11 cellular contexts compared by ENCODE assay signal in the genomic region with DNA sequence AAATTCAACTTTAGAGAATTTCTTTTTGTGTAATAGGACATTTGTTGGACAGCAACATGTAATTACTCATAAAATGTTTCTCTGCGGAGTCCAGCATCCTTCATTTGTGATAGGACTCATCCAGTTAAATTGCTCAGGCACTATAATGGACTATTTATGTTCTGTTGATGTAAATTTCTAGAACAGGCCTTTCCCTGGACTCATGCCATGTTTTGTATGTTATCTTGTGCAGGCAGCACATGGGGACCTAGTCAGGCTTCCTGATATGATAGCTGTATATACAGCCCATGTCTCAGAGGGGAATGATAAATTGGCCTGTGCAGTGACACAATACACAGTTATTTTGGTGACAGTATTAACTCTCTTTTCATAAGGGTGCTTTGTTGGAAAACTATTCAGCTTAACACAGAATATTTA. TPM values are rescaled to one million over a fixed set of nuclear protein-coding genes. Genes with fewer than 3 reads are reported as not detected.
DNase-seq lines count a peak whose midpoint lies in the region; ATAC-seq, FAIRE-seq and TF ChIP-seq lines count a peak whose summit lies in the region.
"Had no signal": no experiment of that assay in that cellular context is flagged by ENCODE, and none has a peak within 500 bp of the region (broad histone marks: within the 10 kb centered on the region; RNA-seq: fewer than 3 reads in every experiment).

No MANE protein-coding gene starts in this region.

- DNase-seq in COR-L47 (lab: John Stamatoyannopoulos, UW) (peak; percentile 25), NCI-H226 (peak; percentile 36), endodermal cell (no peak), pancreas (no peak), glomerular visceral epithelial cell (ENCODE audit: extremely low spot score) (no peak), T-helper 2 cell (no peak), mesenteric fat pad (ENCODE audit: low spot score) (no peak)
- DNase-seq: islet precursor cell, NCI-H510A treated with DMSO at 0.1 percent for 48 hours had no signal

- H3K4me3 ChIP-seq in endodermal cell (ENCODE audit: low read length) (no peak overlapping the region), pancreas (no peak overlapping the region)

- no peaks in the 10 kb centered on the region for H3K9me3 Mint-ChIP-seq in endodermal cell

- no peaks in the 10 kb centered on the region for H3K36me3 Mint-ChIP-seq in endodermal cell (ENCODE audit: low read depth)

- H3K36me3 ChIP-seq in endodermal cell (ENCODE audit: control insufficient read depth, insufficient read depth, low read length) (no peaks in the 10 kb centered on the region), pancreas (no peaks in the 10 kb centered on the region)

- no peak overlapping the region for H3K9ac ChIP-seq in endodermal cell (ENCODE audit: extremely low read depth, low read length, poor library complexity, severe bottlenecking)

- TF ChIP-seq CTCF in endodermal cell (conservative IDR thresholded peaks at IDR 0.05) (no peak), pancreas (IDR thresholded peaks at IDR 0.05) (no peak)

- FAIRE-seq in pancreas (lab: Jason Lieb, UNC) = no peak
- FAIRE-seq: bronchial epithelial cell had no signal

- intact Hi-C loops in pancreas (cut with DNase I) = no loop called here

- WGBS in endodermal cell (ENCODE audit: insufficient coverage in 1 of 2, insufficient read length in 1 of 2), 2 experiments = 89 to 100% methylated on average over 1 of the region's 1 CpG
- 89 to 91% methylated on average over 1 of the region's 1 CpG for WGBS in pancreas, 2 donors

- H3K27me3 ChIP-seq in endodermal cell (ENCODE audit: control insufficient read depth, insufficient read depth, low read length, poor library complexity, severe bottlenecking) (peaks cover 4% of the 10 kb centered on the region), pancreas (no peaks in the 10 kb centered on the region)

- peaks cover 4% of the 10 kb centered on the region for H3K27me3 Mint-ChIP-seq in endodermal cell (ENCODE audit: insufficient read depth)

- H3K4me1 ChIP-seq in endodermal cell (ENCODE audit: control insufficient read depth, insufficient read depth, low read length) (no peaks in the 10 kb centered on the region), pancreas (peaks cover 19 to 59% (median 54%) of the 10 kb centered on the region in 3 donors)

- H3K27ac Mint-ChIP-seq in endodermal cell = no peak overlapping the region

- no peak overlapping the region for H3K4me3 Mint-ChIP-seq in endodermal cell

- H3K27ac ChIP-seq in endodermal cell (ENCODE audit: low read depth, low read length) (peak overlapping the region; percentile 7), pancreas (no peak overlapping the region)

- peaks cover 4% of the 10 kb centered on the region for H3K4me1 Mint-ChIP-seq in endodermal cell

- H3K9me3 ChIP-seq in endodermal cell (ENCODE audit: control insufficient read depth, low read length) (no peaks in the 10 kb centered on the region), pancreas (no peaks in the 10 kb centered on the region)

- ATAC-seq in pancreas (peak in 3 of 4 donors; percentile 47 to 54 (median 47)), GM19324 (IDR thresholded peaks at IDR 0.05; ENCODE audit: low FRiP score, unreplicated experiment) (no peak)

RNA-seq across cellular contexts. Expression of a gene that starts 51.5 kb away (rescaled TPM):
- total RNA-seq in endodermal cell (1 to 10 TPM; 1.3 to 4.9 TPM), pancreas (10 to 100 TPM; 30.5 to 73.2 (median 49.2) TPM), mesenteric fat pad (284 TPM)
- 15.2 TPM for polyA plus RNA-seq in endodermal cell (2013, experiment 1 of 2)
- polyA plus RNA-seq in endodermal cell (2013, experiment 2 of 2) = 13.7 TPM
- polyA plus RNA-seq in pancreas = 10 to 100 TPM; 15.2 to 22.2 TPM

Comparison
In these comparisons a context has a peak if more than half of its experiments do, and no peak if none do; other contexts are left out.
1. DNase-seq: peak in COR-L47 (single experiment) and NCI-H226 (single experiment); none in endodermal cell (single experiment), pancreas (0 of 6), glomerular visceral epithelial cell (single experiment), T-helper 2 cell (0 of 5) and mesenteric fat pad (single experiment).
2. RNA of a gene that starts 51.5 kb away (total RNA-seq): 284 TPM in mesenteric fat pad (single experiment) and 30.5 to 73.2 TPM in pancreas; 1.3 to 4.9 TPM in endodermal cell; every median in the first group is over 4 times any median in the second.